13 cellular contexts compared by ENCODE assay signal in genomic region chr2:176130917-176131616, GRCh38. TPM values are rescaled to one million over a fixed set of nuclear protein-coding genes. Genes with fewer than 3 reads are reported as not detected.
DNase-seq lines count a peak whose midpoint lies in the region; ATAC-seq and TF ChIP-seq lines count a peak whose summit lies in the region.
"Had no signal": no experiment of that assay in that cellular context is flagged by ENCODE, and none has a peak within 500 bp of the region (broad histone marks: within the 10 kb centered on the region; RNA-seq: fewer than 3 reads in every experiment).

No MANE protein-coding gene starts in this region.

- no peak for ATAC-seq in GM21423 (IDR thresholded peaks at IDR 0.05; ENCODE audit: unreplicated experiment)

- peak overlapping the region; percentile 42 for H3K4me3 ChIP-seq in BJ (ENCODE audit: low read depth, low read length)
- H3K4me3 ChIP-seq in epithelial cell of proximal tubule (ENCODE audit: low read depth, low read length): peak overlapping the region; percentile 63

- peak overlapping the region; percentile 89 for H3K27ac Mint-ChIP-seq in progenitor cell of endocrine pancreas

- H3K4me3 Mint-ChIP-seq in progenitor cell of endocrine pancreas (ENCODE audit: low read depth): no peak overlapping the region

- H3K27me3 ChIP-seq in BJ (ENCODE audit: control insufficient read depth, insufficient read depth, low read length): peaks cover 41% of the 10 kb centered on the region

- CTCF ChIA-PET in BJ (lab: Yijun Ruan, JAX): interaction anchor here (0.9 to 9.3 kb wide), 7 partner anchors 9 to 1017 kb away, joined by 3 to 149 read pairs (median 15); no protein-coding TSS in a partner anchor

- TF ChIP-seq CTCF in BJ (IDR thresholded peaks at IDR 0.05; ENCODE audit: insufficient read depth, low read depth, low read length): no peak
- TF ChIP-seq CTCF in epithelial cell of proximal tubule (conservative IDR thresholded peaks at IDR 0.05; ENCODE audit: low read depth, low read length): no peak
- no peak for TF ChIP-seq CTCF in progenitor cell of endocrine pancreas (IDR thresholded peaks at IDR 0.05; ENCODE audit: unreplicated experiment)

- no peaks in the 10 kb centered on the region for H3K4me1 Mint-ChIP-seq in progenitor cell of endocrine pancreas (ENCODE audit: low read depth)

- POLR2A ChIA-PET in BJ (lab: Charles Lee): no interaction called here

- DNase-seq in BJ (ENCODE audit: low read depth) (no peak), NCI-H526 treated with DMSO at 0.1 percent for 48 hours (lab: John Stamatoyannopoulos, UW) (peak; percentile 64), epithelial cell of proximal tubule (ENCODE audit: low read depth) (no peak), progenitor cell of endocrine pancreas (ENCODE audit: low spot score, unreplicated experiment) (no peak), kidney glomerular epithelial cell (lab: John Stamatoyannopoulos, UW) (no peak), DMS153 (lab: John Stamatoyannopoulos, UW) (no peak)
- DNase-seq in activated CD4-positive, CD25-positive, alpha-beta regulatory T cell (lab: John Stamatoyannopoulos, UW): no peak
- DNase-seq: NCI-H187 treated with DMSO at 0.1 percent for 48 hours had no signal

- peaks cover 89% of the 10 kb centered on the region for H3K27me3 Mint-ChIP-seq in progenitor cell of endocrine pancreas

- H3K36me3 ChIP-seq in BJ (ENCODE audit: control insufficient read depth, insufficient read depth, low read length): no peaks in the 10 kb centered on the region

- no peaks in the 10 kb centered on the region for H3K36me3 Mint-ChIP-seq in progenitor cell of endocrine pancreas (ENCODE audit: insufficient read depth)

- no peaks in the 10 kb centered on the region for H3K9me3 Mint-ChIP-seq in progenitor cell of endocrine pancreas (ENCODE audit: low read depth)

RNA-seq across cellular contexts. Expression of gene HOXD8, which starts 1.6 kb away (rescaled TPM):
- polyA plus RNA-seq in BJ (2011; rRNA removed): 0.86 and 1.7 TPM in 2 replicates
- polyA minus RNA-seq in BJ (2011; rRNA and poly(A)+ RNA removed): 0.15 and 0.71 TPM in 2 replicates
- total RNA-seq in epithelial cell of proximal tubule (18.0 and 26.5 TPM in 2 replicates), progenitor cell of endocrine pancreas (not detected in 2 replicates)
- total RNA-seq: bronchial epithelial cell; T-helper 1 cell treated with Interleukin-12 subunit alpha and Interleukin-12 subunit beta and Interleukin-4 antibody, amounts not matched to agents 30 ng/mL and 1 ng/mL, for 36 hours had no signal

RNA-seq across cellular contexts. Expression of gene HOXD9, which starts 8.5 kb away (rescaled TPM):
- 1.7 and 1.8 TPM in 2 replicates for polyA plus RNA-seq in BJ (2011; rRNA removed)
- polyA minus RNA-seq in BJ (2011; rRNA and poly(A)+ RNA removed): 0.38 TPM in 1 of 2 replicates, not detected in the other
- total RNA-seq in epithelial cell of proximal tubule (9.8 and 11.5 TPM in 2 replicates), progenitor cell of endocrine pancreas (not detected in 2 replicates)
- total RNA-seq: bronchial epithelial cell; liver; T-helper 1 cell treated with Interleukin-12 subunit alpha and Interleukin-12 subunit beta and Interleukin-4 antibody, amounts not matched to agents 30 ng/mL and 1 ng/mL, for 36 hours had no signal

RNA-seq across cellular contexts. Expression of gene HOXD10, which starts 14.5 kb away (rescaled TPM):
- polyA plus RNA-seq in BJ (2011; rRNA removed): 11.0 and 12.6 TPM in 2 replicates
- polyA minus RNA-seq in BJ (2011; rRNA and poly(A)+ RNA removed): 3.4 and 5.9 TPM in 2 replicates
- total RNA-seq in epithelial cell of proximal tubule (14.3 and 18.8 TPM in 2 replicates), progenitor cell of endocrine pancreas (not detected in 2 replicates)
- total RNA-seq: bronchial epithelial cell; G401; liver; T-helper 1 cell treated with Interleukin-12 subunit alpha and Interleukin-12 subunit beta and Interleukin-4 antibody, amounts not matched to agents 30 ng/mL and 1 ng/mL, for 36 hours had no signal
- polyA plus RNA-seq: liver had no signal

RNA-seq across cellular contexts. Expression of gene HOXD4, which starts 20.3 kb away (rescaled TPM):
- polyA plus RNA-seq in BJ (2011; rRNA removed): 0.12 and 0.28 TPM in 2 replicates
- not detected in 2 replicates for polyA minus RNA-seq in BJ (2011; rRNA and poly(A)+ RNA removed)
- total RNA-seq in epithelial cell of proximal tubule (26.0 and 28.0 TPM in 2 replicates), progenitor cell of endocrine pancreas (not detected in 2 replicates)
- total RNA-seq: bronchial epithelial cell; liver; T-helper 1 cell treated with Interleukin-12 subunit alpha and Interleukin-12 subunit beta and Interleukin-4 antibody, amounts not matched to agents 30 ng/mL and 1 ng/mL, for 36 hours had no signal
- polyA plus RNA-seq: liver had no signal

RNA-seq across cellular contexts. Expression of gene HOXD11, which starts 24.0 kb away (rescaled TPM):
- 9.8 and 9.9 TPM in 2 replicates for polyA plus RNA-seq in BJ (2011; rRNA removed)
- 2.1 and 3.4 TPM in 2 replicates for polyA minus RNA-seq in BJ (2011; rRNA and poly(A)+ RNA removed)
- 17.5 and 25.1 TPM in 2 replicates for total RNA-seq in epithelial cell of proximal tubule
- not detected in 2 replicates for total RNA-seq in progenitor cell of endocrine pancreas
- total RNA-seq: bronchial epithelial cell; G401; liver; T-helper 1 cell treated with Interleukin-12 subunit alpha and Interleukin-12 subunit beta and Interleukin-4 antibody, amounts not matched to agents 30 ng/mL and 1 ng/mL, for 36 hours had no signal
- polyA plus RNA-seq: liver had no signal

Comparison
In these comparisons a context has a peak if more than half of its experiments do, and no peak if none do; other contexts are left out.
1. RNA of gene HOXD8, which starts 1.6 kb away (total RNA-seq): 18.0 to 26.5 TPM in epithelial cell of proximal tubule; not detected in progenitor cell of endocrine pancreas; every median in the first group is over 10 times any median in the second.
2. RNA of gene HOXD9, which starts 8.5 kb away (total RNA-seq): 9.8 to 11.5 TPM in epithelial cell of proximal tubule; not detected in progenitor cell of endocrine pancreas; every median in the first group is over 10 times any median in the second.
3. RNA of gene HOXD10, which starts 14.5 kb away (total RNA-seq): 14.3 to 18.8 TPM in epithelial cell of proximal tubule; not detected in progenitor cell of endocrine pancreas; every median in the first group is over 10 times any median in the second.